Comparison of ENCODE assay signal across 23 cellular contexts in genomic region chr9:129394920-129395279, GRCh38.
"Had no signal": no experiment of that assay in that cellular context is flagged by ENCODE, and none has a peak within 500 bp of the region (broad histone marks: within the 10 kb centered on the region; RNA-seq: fewer than 3 reads in every experiment).

No MANE protein-coding gene starts in this region.

- H3K4me3 ChIP-seq: esophagus squamous epithelium, gastroesophageal sphincter, left ventricle myocardium inferior, lower lobe of right lung, psoas muscle, right lobe of liver, suprapubic skin, tibial artery, upper lobe of left lung, vagina had no signal

- H3K4me1 ChIP-seq: esophagus squamous epithelium, gastroesophageal sphincter, lower lobe of right lung, psoas muscle, right lobe of liver, tibial artery, vagina had no signal

- H3K36me3 Mint-ChIP-seq: memory B cell; mesothelial cell of epicardium; natural killer cell treated with Interleukin-12 subunit alpha and Interleukin-12 subunit beta and Interleukin-15 and Interleukin-18, amount 100 ng/mL, for 72 hours; stimulated activated effector memory CD8-positive, alpha-beta T cell treated with anti-CD3 and anti-CD28 coated beads, Interleukin-12 subunit alpha, Interleukin-12 subunit beta, amount 100 ng/mL, for 72 hours had no signal

- ATAC-seq: effector memory CD8-positive, alpha-beta T cell; gastroesophageal sphincter; left cardiac atrium; natural killer cell treated with Interleukin-12 subunit alpha and Interleukin-12 subunit beta and Interleukin-15 and Interleukin-18, amount 100 ng/mL, for 72 hours; psoas muscle; right lobe of liver; stimulated activated effector memory CD8-positive, alpha-beta T cell treated with anti-CD3 and anti-CD28 coated beads, Interleukin-12 subunit alpha, Interleukin-12 subunit beta, amount 100 ng/mL, for 72 hours; stimulated activated naive CD8-positive, alpha-beta T cell treated with anti-CD3 and anti-CD28 coated beads, Interleukin-15, Interleukin-2, amounts not matched to agents 100 U/mL and 50 U/mL, for 24 hours had no signal

- H3K27ac Mint-ChIP-seq: effector memory CD8-positive, alpha-beta T cell; memory B cell; mesothelial cell of epicardium; natural killer cell treated with Interleukin-12 subunit alpha and Interleukin-12 subunit beta and Interleukin-15 and Interleukin-18, amount 100 ng/mL, for 72 hours; stimulated activated effector memory CD8-positive, alpha-beta T cell treated with anti-CD3 and anti-CD28 coated beads, Interleukin-12 subunit alpha, Interleukin-12 subunit beta, amount 100 ng/mL, for 72 hours had no signal

- H3K4me3 Mint-ChIP-seq: effector memory CD8-positive, alpha-beta T cell; memory B cell; mesothelial cell of epicardium; natural killer cell treated with Interleukin-12 subunit alpha and Interleukin-12 subunit beta and Interleukin-15 and Interleukin-18, amount 100 ng/mL, for 72 hours; stimulated activated effector memory CD8-positive, alpha-beta T cell treated with anti-CD3 and anti-CD28 coated beads, Interleukin-12 subunit alpha, Interleukin-12 subunit beta, amount 100 ng/mL, for 72 hours had no signal

- H3K4me1 Mint-ChIP-seq: stimulated activated effector memory CD8-positive, alpha-beta T cell treated with anti-CD3 and anti-CD28 coated beads, Interleukin-12 subunit alpha, Interleukin-12 subunit beta, amount 100 ng/mL, for 72 hours had no signal

- H3K27me3 ChIP-seq: esophagus squamous epithelium, gastroesophageal sphincter, neutrophil, right lobe of liver, suprapubic skin, tibial artery, upper lobe of left lung, vagina had no signal

- H3K36me3 ChIP-seq: esophagus squamous epithelium, gastroesophageal sphincter, left ventricle myocardium inferior, lower lobe of right lung, neutrophil, right lobe of liver, suprapubic skin, tibial artery, upper lobe of left lung, vagina had no signal

- H3K27ac ChIP-seq: esophagus squamous epithelium, gastroesophageal sphincter, left ventricle myocardium inferior, lower lobe of right lung, neutrophil, psoas muscle, right lobe of liver, suprapubic skin, tibial artery, upper lobe of left lung, vagina had no signal

- H3K27me3 Mint-ChIP-seq: effector memory CD8-positive, alpha-beta T cell; memory B cell; natural killer cell treated with Interleukin-12 subunit alpha and Interleukin-12 subunit beta and Interleukin-15 and Interleukin-18, amount 100 ng/mL, for 72 hours had no signal

- H3K9me3 Mint-ChIP-seq: effector memory CD8-positive, alpha-beta T cell; memory B cell; mesothelial cell of epicardium; natural killer cell treated with Interleukin-12 subunit alpha and Interleukin-12 subunit beta and Interleukin-15 and Interleukin-18, amount 100 ng/mL, for 72 hours; stimulated activated effector memory CD8-positive, alpha-beta T cell treated with anti-CD3 and anti-CD28 coated beads, Interleukin-12 subunit alpha, Interleukin-12 subunit beta, amount 100 ng/mL, for 72 hours had no signal

- DNase-seq: effector memory CD8-positive, alpha-beta T cell; esophagus squamous epithelium; foreskin fibroblast; glutamatergic neuron; islet precursor cell; left ventricle myocardium inferior; lower lobe of right lung; right lobe of liver; stimulated activated CD4-positive, alpha-beta T cell treated with anti-CD3 and anti-CD28 coated beads, Interleukin-4, amount 100 ng/mL, for 1 hour; stimulated activated CD8-positive, alpha-beta memory T cell treated with anti-CD3 and anti-CD28 coated beads, Interleukin-4, amount 100 ng/mL, for 48 hours; stimulated activated naive CD8-positive, alpha-beta T cell treated with anti-CD3 and anti-CD28 coated beads, Interleukin-15, Interleukin-2, amounts not matched to agents 100 U/mL and 50 U/mL, for 24 hours; upper lobe of left lung had no signal

- H3K9me3 ChIP-seq: esophagus squamous epithelium, gastroesophageal sphincter, left ventricle myocardium inferior, lower lobe of right lung, neutrophil, psoas muscle, right lobe of liver, suprapubic skin, tibial artery, upper lobe of left lung, vagina had no signal
